8 cellular contexts compared by ENCODE assay signal in genomic region chr16:49855822-49856740, GRCh38. TPM values are rescaled to one million over a fixed set of nuclear protein-coding genes. Genes with fewer than 3 reads are reported as not detected.
DNase-seq lines count a peak whose midpoint lies in the region; ATAC-seq and TF ChIP-seq lines count a peak whose summit lies in the region.

Gene ZNF423, minus strand, starts transcription at chr16:49856112. Its CDS starts 338 bp downstream, at chr16:49855774.

- ATAC-seq in HG03571 (IDR thresholded peaks at IDR 0.05; ENCODE audit: unreplicated experiment), result no peak
- ATAC-seq in HG03354 (IDR thresholded peaks at IDR 0.05; ENCODE audit: poor library complexity, severe bottlenecking, unreplicated experiment), result no peak

- no peaks in the 10 kb centered on the region for H3K36me3 ChIP-seq in OCI-LY7 (ENCODE audit: insufficient read depth, low read length)
- H3K36me3 ChIP-seq in neural cell (ENCODE audit: insufficient read depth, low read length), result no peaks in the 10 kb centered on the region

- no peak for TF ChIP-seq EP300 in neural cell (conservative IDR thresholded peaks at IDR 0.05; ENCODE audit: poor library complexity, severe bottlenecking)

- H4K20me1 ChIP-seq in OCI-LY7 (ENCODE audit: insufficient read depth, low read length) (no peaks in the 10 kb centered on the region), neural cell (ENCODE audit: insufficient read depth) (no peaks in the 10 kb centered on the region)

- peaks cover 17% of the 10 kb centered on the region for H3K4me1 ChIP-seq in OCI-LY7 (ENCODE audit: insufficient read depth, low read length, poor library complexity, severe bottlenecking)

- H3K9me3 ChIP-seq in OCI-LY7 (ENCODE audit: low read length), result no peaks in the 10 kb centered on the region
- H3K9me3 ChIP-seq in neural cell (ENCODE audit: low read length), result no peaks in the 10 kb centered on the region

- H3K27ac ChIP-seq in OCI-LY7 (ENCODE audit: low read depth, low read length, poor library complexity, severe bottlenecking) (no peak within 1 kb of the TSS), neural cell (ENCODE audit: low read length) (no peak within 1 kb of the TSS)

- no peak for TF ChIP-seq RAD21 in neural cell (conservative IDR thresholded peaks at IDR 0.05)

- DNase-seq in OCI-LY7 (ENCODE audit: low spot score), result no peak
- DNase-seq in epithelial cell of proximal tubule (ENCODE audit: low read depth), result no peak
- DNase-seq in middle frontal gyrus (ENCODE audit: extremely low spot score, low spot score), result no peak
- DNase-seq in GM13976 (ENCODE audit: low spot score), result no peak

- no peak for TF ChIP-seq CTCF in GM12875 (IDR thresholded peaks at IDR 0.05; ENCODE audit: borderline replicate concordance, insufficient read depth, low read depth, low read length)
- TF ChIP-seq CTCF in OCI-LY7 (conservative IDR thresholded peaks at IDR 0.05; ENCODE audit: low read length), result no peak
- TF ChIP-seq CTCF in epithelial cell of proximal tubule (conservative IDR thresholded peaks at IDR 0.05; ENCODE audit: low read depth, low read length), result no peak
- TF ChIP-seq CTCF in neural cell (IDR thresholded peaks at IDR 0.05; ENCODE audit: poor library complexity, severe bottlenecking), result no peak
- TF ChIP-seq CTCF in GM13976 (IDR thresholded peaks at IDR 0.05; ENCODE audit: borderline replicate concordance, control extremely low read depth, extremely low read depth, insufficient read depth, missing control alignments), result no peak

- H3K27me3 ChIP-seq in neural cell (ENCODE audit: insufficient read depth, low read depth, low read length), result peaks cover 28% of the 10 kb centered on the region

- H3K9me2 ChIP-seq in OCI-LY7 (ENCODE audit: insufficient read depth, low read length) (no peaks in the 10 kb centered on the region), neural cell (ENCODE audit: insufficient read depth, low read length) (no peaks in the 10 kb centered on the region)

- peak within 1 kb of the TSS; percentile 83 for H3K4me2 ChIP-seq in OCI-LY7 (ENCODE audit: low read length)
- peak within 1 kb of the TSS; percentile 91 for H3K4me2 ChIP-seq in neural cell (ENCODE audit: low read length)

- H2AFZ ChIP-seq in OCI-LY7 (ENCODE audit: low read length) (peak within 1 kb of the TSS; percentile 68; the same call in 1 of the 2 replicates), neural cell (ENCODE audit: low read depth, low read length) (no peak within 1 kb of the TSS)

- no TSS peak for BruUV-seq in OCI-LY7 (replicated peaks; lab: Mats Ljungman, UMichigan)

- peak within 1 kb of the TSS; percentile 44 for H3K4me3 ChIP-seq in GM12875 (ENCODE audit: low read depth, low read length)
- H3K4me3 ChIP-seq in OCI-LY7 (ENCODE audit: low read depth, low read length, poor library complexity, severe bottlenecking), result peak within 1 kb of the TSS; percentile 68
- peak within 1 kb of the TSS; percentile 52 for H3K4me3 ChIP-seq in epithelial cell of proximal tubule (ENCODE audit: low read depth, low read length)
- peak within 1 kb of the TSS; percentile 73 for H3K4me3 ChIP-seq in neural cell (ENCODE audit: low read length)

- H3F3A ChIP-seq in neural cell (ENCODE audit: insufficient read depth, low read length, poor library complexity, severe bottlenecking), result peaks cover 6% of the 10 kb centered on the region

- CTCF ChIA-PET in OCI-LY7 (lab: Charles Lee; ENCODE audit: unreplicated experiment), result no interaction called here

- intact Hi-C loops in OCI-LY7 (cut with micrococcal nuclease; ENCODE audit: unreplicated experiment), result no loop called here

- H3K9ac ChIP-seq in neural cell (ENCODE audit: low read length), result peak within 1 kb of the TSS; percentile 68

- H3K79me2 ChIP-seq in OCI-LY7 (ENCODE audit: insufficient read depth, low read depth, low read length), result no peaks in the 10 kb centered on the region
- H3K79me2 ChIP-seq in neural cell (replicated peaks; ENCODE audit: insufficient read depth, low read length), result peaks cover 40% of the 10 kb centered on the region

- POLR2A ChIA-PET in OCI-LY7 (lab: Charles Lee), result interaction anchor here (0.6 kb wide), 1 partner anchor 30 kb away, joined by 3 read pairs; no protein-coding TSS in a partner anchor

- in situ Hi-C loops in GM13976 (cut with MboI; ENCODE audit: low sequenced_read_pairs, unreplicated experiment), result no loop called here

TF ChIP-seq in neural cell, 6 proteins besides CTCF, POLR2A, EP300 and RAD21:
- TF ChIP-seq TAF1 (IDR thresholded peaks at IDR 0.05; ENCODE audit: low read depth) (peak; percentile 1), REST (IDR thresholded peaks at IDR 0.05; ENCODE audit: borderline replicate concordance) (no peak)

RNA-seq across cellular contexts. Expression of gene ZNF423, which starts in this region (rescaled TPM):
- 0.09 TPM in 1 of 2 replicates, not detected in the other for total RNA-seq in OCI-LY7 (2014; rRNA removed; shearing (Covaris generic))
- total RNA-seq in OCI-LY7 (2022) (0.13 TPM in 1 of 2 replicates, not detected in the other), epithelial cell of proximal tubule (0.22 and 0.69 TPM in 2 replicates)
- polyA plus RNA-seq in neural cell, result 3.0 and 4.5 TPM in 2 replicates
- polyA minus RNA-seq in neural cell, result 14.9 and 16.7 TPM in 2 replicates
